In the genomic region with DNA sequence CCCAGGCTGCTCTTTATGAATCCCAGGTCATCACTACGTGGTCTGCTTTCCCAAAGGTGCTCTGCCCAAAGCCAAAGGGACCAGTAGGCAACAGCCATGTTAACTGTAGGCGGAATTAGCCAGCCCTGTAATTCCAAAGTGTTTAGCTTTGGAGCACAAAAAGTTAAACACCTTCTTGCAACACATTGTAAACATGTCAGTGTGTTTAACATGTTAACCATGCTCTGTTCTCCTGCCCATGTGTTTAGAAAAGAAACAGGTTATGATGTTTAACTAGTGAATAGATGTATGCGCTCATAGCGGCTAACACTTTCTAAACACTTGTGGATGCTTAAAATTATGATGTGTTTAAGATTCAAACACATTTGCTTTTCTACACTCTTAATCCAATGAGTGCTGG, we compare ENCODE assay signal across 35 cellular contexts.
"Had no signal": no experiment of that assay in that cellular context is flagged by ENCODE, and none has a peak within 500 bp of the region (broad histone marks: within the 10 kb centered on the region; RNA-seq: fewer than 3 reads in every experiment).

No MANE protein-coding gene starts in this region.

- H3K9me3 ChIP-seq: adrenal gland, body of pancreas had no signal

- H3K36me3 ChIP-seq: adrenal gland, brain microvascular endothelial cell, breast epithelium had no signal

- H3K27ac ChIP-seq: adrenal gland, body of pancreas, brain microvascular endothelial cell, breast epithelium, VCaP had no signal

- ATAC-seq: activated CD4-positive, alpha-beta T cell treated with anti-CD3 and anti-CD28 coated beads for 36 hours; activated CD4-positive, CD25-positive, alpha-beta regulatory T cell treated with anti-CD3 and anti-CD28 coated beads, Interleukin-2, amount 50 U/mL, for 24 hours; activated naive CD4-positive, alpha-beta T cell treated with anti-CD3 and anti-CD28 coated beads, Interleukin-2, amount 50 U/mL, for 72 hours; activated T-cell treated with anti-CD3 and anti-CD28 coated beads, Interleukin-2, amount 50 U/mL, for 4 hours; activated T-cell treated with anti-CD3 and anti-CD28 coated beads, Interleukin-2, amount 50 U/mL, for 72 hours; activated T-helper 17 cell treated with anti-CD3 and anti-CD28 coated beads, Interleukin-2, amount 50 U/mL, for 72 hours; body of pancreas had no signal

- DNase-seq: activated CD4-positive, alpha-beta memory T cell treated with anti-CD3 and anti-CD28 coated beads, Interleukin-2, amount 10 ng/mL, durations not matched to agents 7 days and 5 days; activated CD4-positive, alpha-beta T cell treated with anti-CD3 and anti-CD28 coated beads for 1 hour; activated CD4-positive, alpha-beta T cell treated with anti-CD3 and anti-CD28 coated beads for 36 hours; activated CD4-positive, alpha-beta T cell treated with anti-CD3 and anti-CD28 coated beads for 48 hours; activated CD4-positive, alpha-beta T cell treated with anti-CD3 and anti-CD28 coated beads, Interleukin-2, amount 10 ng/mL, durations not matched to agents 7 days and 5 days; activated CD4-positive, alpha-beta T cell treated with anti-CD3 and anti-CD28 coated beads, Interleukin-2, amount 50 U/mL, for 48 hours; activated CD4-positive, CD25-positive, alpha-beta regulatory T cell; activated CD8-positive, alpha-beta memory T cell treated with anti-CD3 and anti-CD28 coated beads, Interleukin-2, amount 50 U/mL, for 4 hours; activated effector memory CD4-positive, alpha-beta T cell treated with anti-CD3 and anti-CD28 coated beads, Interleukin-2, amount 50 U/mL, for 16 hours; activated gamma-delta T cell treated with Interleukin-2 at 50 U/mL for 16 hours; activated naive CD4-positive, alpha-beta T cell; activated naive CD4-positive, alpha-beta T cell treated with anti-CD3 and anti-CD28 coated beads for 36 hours; activated naive CD4-positive, alpha-beta T cell treated with anti-CD3 and anti-CD28 coated beads, Interleukin-2, amount 50 U/mL, for 16 hours; activated naive CD8-positive, alpha-beta T cell treated with anti-CD3 and anti-CD28 coated beads for 36 hours; activated T-cell treated with anti-CD3 and anti-CD28 coated beads for 4 hours; activated T-cell treated with anti-CD3 and anti-CD28 coated beads, Interleukin-2, amount 50 U/mL, for 1 hour; activated T-cell treated with anti-CD3 and anti-CD28 coated beads, Interleukin-2, amount 50 U/mL, for 4 hours; activated T-cell treated with anti-CD3 and anti-CD28 coated beads, Interleukin-2, amount 50 U/mL, for 72 hours; adrenal gland; amniotic stem cell; aorta; body of pancreas; brain microvascular endothelial cell; central memory CD4-positive, alpha-beta T cell; SW 1271; T-helper 1 cell; T-helper 2 cell; T-helper 9 cell had no signal

- H3K4me1 ChIP-seq: adrenal gland, body of pancreas, breast epithelium had no signal

- FAIRE-seq: astrocyte, TTC549 had no signal

- H3K4me3 ChIP-seq: adrenal gland, body of pancreas, breast epithelium had no signal

- H3K27me3 ChIP-seq: adrenal gland, body of pancreas, brain microvascular endothelial cell, breast epithelium had no signal
